ENCODE assay signal across 1 cellular context in the genomic region with DNA sequence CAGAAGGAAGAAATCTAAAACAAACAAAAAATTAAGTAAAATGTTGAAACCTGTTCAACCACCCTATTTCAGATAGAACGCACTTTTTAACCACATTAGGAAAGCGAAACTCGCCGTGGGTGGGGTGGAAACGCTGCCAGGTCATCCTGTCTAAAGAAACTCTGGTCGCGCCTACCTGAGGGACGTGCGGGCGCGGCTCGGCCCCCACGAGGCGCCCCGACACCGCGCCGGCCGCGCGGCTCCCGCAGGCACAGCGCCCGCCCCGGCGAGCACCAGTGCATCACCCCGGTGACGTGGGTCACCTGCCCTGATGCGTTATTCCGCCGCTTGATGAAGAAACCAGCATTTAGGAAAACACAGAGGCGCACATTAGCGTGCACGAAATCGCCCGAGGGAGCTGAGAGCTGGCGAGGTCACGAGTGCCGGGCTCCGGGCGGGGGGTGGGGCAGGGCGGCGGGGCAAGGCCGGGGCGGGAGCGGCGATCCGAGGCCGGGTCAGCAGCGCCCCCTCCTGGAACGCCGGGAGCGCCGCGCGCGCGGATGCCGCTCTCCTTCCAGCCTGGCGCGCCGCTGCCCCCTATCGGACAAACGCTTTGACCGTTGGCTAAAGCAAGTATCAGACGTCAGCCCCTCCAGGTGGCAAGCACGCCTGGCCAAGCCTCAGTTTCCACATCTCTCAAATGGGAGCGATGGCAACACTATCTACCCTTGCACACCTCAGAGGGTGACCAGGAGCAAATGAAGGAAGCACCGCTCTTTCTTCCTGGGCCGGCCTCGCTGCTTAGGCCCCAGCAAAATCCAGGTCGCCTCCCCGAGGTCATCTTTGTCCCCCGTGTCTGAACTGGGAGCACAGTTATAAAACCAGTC.
TF ChIP-seq lines count a peak whose summit lies in the region.

No MANE protein-coding gene starts in this region.

TF ChIP-seq in HepG2, 621 proteins besides CTCF, POLR2A, EP300 and RAD21 (continued from another document and continues in another):
- TF ChIP-seq, protein P1, sequence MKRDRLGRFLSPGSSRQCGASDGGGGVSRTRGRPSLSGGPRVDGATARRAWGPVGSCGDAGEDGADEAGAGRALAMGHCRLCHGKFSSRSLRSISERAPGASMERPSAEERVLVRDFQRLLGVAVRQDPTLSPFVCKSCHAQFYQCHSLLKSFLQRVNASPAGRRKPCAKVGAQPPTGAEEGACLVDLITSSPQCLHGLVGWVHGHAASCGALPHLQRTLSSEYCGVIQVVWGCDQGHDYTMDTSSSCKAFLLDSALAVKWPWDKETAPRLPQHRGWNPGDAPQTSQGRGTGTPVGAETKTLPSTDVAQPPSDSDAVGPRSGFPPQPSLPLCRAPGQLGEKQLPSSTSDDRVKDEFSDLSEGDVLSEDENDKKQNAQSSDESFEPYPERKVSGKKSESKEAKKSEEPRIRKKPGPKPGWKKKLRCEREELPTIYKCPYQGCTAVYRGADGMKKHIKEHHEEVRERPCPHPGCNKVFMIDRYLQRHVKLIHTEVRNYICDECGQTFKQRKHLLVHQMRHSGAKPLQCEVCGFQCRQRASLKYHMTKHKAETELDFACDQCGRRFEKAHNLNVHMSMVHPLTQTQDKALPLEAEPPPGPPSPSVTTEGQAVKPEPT (CRISPR knock-in tag; IDR thresholded peaks at IDR 0.05; ENCODE audit: low read depth): no peak
- TF ChIP-seq, protein P2, sequence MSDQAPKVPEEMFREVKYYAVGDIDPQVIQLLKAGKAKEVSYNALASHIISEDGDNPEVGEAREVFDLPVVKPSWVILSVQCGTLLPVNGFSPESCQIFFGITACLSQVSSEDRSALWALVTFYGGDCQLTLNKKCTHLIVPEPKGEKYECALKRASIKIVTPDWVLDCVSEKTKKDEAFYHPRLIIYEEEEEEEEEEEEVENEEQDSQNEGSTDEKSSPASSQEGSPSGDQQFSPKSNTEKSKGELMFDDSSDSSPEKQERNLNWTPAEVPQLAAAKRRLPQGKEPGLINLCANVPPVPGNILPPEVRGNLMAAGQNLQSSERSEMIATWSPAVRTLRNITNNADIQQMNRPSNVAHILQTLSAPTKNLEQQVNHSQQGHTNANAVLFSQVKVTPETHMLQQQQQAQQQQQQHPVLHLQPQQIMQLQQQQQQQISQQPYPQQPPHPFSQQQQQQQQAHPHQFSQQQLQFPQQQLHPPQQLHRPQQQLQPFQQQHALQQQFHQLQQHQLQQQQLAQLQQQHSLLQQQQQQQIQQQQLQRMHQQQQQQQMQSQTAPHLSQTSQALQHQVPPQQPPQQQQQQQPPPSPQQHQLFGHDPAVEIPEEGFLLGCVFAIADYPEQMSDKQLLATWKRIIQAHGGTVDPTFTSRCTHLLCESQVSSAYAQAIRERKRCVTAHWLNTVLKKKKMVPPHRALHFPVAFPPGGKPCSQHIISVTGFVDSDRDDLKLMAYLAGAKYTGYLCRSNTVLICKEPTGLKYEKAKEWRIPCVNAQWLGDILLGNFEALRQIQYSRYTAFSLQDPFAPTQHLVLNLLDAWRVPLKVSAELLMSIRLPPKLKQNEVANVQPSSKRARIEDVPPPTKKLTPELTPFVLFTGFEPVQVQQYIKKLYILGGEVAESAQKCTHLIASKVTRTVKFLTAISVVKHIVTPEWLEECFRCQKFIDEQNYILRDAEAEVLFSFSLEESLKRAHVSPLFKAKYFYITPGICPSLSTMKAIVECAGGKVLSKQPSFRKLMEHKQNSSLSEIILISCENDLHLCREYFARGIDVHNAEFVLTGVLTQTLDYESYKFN (CRISPR knock-in tag; conservative IDR thresholded peaks at IDR 0.05): no peak
- TF ChIP-seq, protein P3, sequence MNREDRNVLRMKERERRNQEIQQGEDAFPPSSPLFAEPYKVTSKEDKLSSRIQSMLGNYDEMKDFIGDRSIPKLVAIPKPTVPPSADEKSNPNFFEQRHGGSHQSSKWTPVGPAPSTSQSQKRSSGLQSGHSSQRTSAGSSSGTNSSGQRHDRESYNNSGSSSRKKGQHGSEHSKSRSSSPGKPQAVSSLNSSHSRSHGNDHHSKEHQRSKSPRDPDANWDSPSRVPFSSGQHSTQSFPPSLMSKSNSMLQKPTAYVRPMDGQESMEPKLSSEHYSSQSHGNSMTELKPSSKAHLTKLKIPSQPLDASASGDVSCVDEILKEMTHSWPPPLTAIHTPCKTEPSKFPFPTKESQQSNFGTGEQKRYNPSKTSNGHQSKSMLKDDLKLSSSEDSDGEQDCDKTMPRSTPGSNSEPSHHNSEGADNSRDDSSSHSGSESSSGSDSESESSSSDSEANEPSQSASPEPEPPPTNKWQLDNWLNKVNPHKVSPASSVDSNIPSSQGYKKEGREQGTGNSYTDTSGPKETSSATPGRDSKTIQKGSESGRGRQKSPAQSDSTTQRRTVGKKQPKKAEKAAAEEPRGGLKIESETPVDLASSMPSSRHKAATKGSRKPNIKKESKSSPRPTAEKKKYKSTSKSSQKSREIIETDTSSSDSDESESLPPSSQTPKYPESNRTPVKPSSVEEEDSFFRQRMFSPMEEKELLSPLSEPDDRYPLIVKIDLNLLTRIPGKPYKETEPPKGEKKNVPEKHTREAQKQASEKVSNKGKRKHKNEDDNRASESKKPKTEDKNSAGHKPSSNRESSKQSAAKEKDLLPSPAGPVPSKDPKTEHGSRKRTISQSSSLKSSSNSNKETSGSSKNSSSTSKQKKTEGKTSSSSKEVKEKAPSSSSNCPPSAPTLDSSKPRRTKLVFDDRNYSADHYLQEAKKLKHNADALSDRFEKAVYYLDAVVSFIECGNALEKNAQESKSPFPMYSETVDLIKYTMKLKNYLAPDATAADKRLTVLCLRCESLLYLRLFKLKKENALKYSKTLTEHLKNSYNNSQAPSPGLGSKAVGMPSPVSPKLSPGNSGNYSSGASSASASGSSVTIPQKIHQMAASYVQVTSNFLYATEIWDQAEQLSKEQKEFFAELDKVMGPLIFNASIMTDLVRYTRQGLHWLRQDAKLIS (CRISPR knock-in tag; IDR thresholded peaks at IDR 0.05): no peak
- TF ChIP-seq, protein P4, sequence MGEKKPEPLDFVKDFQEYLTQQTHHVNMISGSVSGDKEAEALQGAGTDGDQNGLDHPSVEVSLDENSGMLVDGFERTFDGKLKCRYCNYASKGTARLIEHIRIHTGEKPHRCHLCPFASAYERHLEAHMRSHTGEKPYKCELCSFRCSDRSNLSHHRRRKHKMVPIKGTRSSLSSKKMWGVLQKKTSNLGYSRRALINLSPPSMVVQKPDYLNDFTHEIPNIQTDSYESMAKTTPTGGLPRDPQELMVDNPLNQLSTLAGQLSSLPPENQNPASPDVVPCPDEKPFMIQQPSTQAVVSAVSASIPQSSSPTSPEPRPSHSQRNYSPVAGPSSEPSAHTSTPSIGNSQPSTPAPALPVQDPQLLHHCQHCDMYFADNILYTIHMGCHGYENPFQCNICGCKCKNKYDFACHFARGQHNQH (CRISPR knock-in tag; IDR thresholded peaks at IDR 0.05): peak; percentile 69; the same call in 1 of the 2 replicates
- TF ChIP-seq ZNF7 (CRISPR knock-in tag; IDR thresholded peaks at IDR 0.05): no peak
- peak; percentile 73 for TF ChIP-seq SALL2 (CRISPR knock-in tag; IDR thresholded peaks at IDR 0.05)
- peak; percentile 66 for TF ChIP-seq IRF2 (CRISPR knock-in tag; IDR thresholded peaks at IDR 0.05)
- TF ChIP-seq MTF1 (CRISPR knock-in tag; IDR thresholded peaks at IDR 0.05): no peak
- TF ChIP-seq ZNF235 (CRISPR knock-in tag; IDR thresholded peaks at IDR 0.05; ENCODE audit: borderline replicate concordance): 0 out of 2 replicates have a peak, but pooled peaks have one; percentile 44
- no peak for TF ChIP-seq SETDB1 (CRISPR knock-in tag; IDR thresholded peaks at IDR 0.05; ENCODE audit: borderline replicate concordance)
- TF ChIP-seq, protein P5, sequence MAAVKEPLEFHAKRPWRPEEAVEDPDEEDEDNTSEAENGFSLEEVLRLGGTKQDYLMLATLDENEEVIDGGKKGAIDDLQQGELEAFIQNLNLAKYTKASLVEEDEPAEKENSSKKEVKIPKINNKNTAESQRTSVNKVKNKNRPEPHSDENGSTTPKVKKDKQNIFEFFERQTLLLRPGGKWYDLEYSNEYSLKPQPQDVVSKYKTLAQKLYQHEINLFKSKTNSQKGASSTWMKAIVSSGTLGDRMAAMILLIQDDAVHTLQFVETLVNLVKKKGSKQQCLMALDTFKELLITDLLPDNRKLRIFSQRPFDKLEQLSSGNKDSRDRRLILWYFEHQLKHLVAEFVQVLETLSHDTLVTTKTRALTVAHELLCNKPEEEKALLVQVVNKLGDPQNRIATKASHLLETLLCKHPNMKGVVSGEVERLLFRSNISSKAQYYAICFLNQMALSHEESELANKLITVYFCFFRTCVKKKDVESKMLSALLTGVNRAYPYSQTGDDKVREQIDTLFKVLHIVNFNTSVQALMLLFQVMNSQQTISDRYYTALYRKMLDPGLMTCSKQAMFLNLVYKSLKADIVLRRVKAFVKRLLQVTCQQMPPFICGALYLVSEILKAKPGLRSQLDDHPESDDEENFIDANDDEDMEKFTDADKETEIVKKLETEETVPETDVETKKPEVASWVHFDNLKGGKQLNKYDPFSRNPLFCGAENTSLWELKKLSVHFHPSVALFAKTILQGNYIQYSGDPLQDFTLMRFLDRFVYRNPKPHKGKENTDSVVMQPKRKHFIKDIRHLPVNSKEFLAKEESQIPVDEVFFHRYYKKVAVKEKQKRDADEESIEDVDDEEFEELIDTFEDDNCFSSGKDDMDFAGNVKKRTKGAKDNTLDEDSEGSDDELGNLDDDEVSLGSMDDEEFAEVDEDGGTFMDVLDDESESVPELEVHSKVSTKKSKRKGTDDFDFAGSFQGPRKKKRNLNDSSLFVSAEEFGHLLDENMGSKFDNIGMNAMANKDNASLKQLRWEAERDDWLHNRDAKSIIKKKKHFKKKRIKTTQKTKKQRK (IDR thresholded peaks at IDR 0.05; ENCODE audit: low read length): no peak
- TF ChIP-seq ZFYVE20 (CRISPR knock-in tag; IDR thresholded peaks at IDR 0.05; ENCODE audit: borderline replicate concordance, low read depth): no peak
- peak; percentile 96 for TF ChIP-seq KDM1A (CRISPR knock-in tag; IDR thresholded peaks at IDR 0.05)
- no peak for TF ChIP-seq NCOA2 (CRISPR knock-in tag; IDR thresholded peaks at IDR 0.05)
- TF ChIP-seq RARA (CRISPR knock-in tag; IDR thresholded peaks at IDR 0.05): no peak
- TF ChIP-seq ZNF33A (CRISPR knock-in tag; IDR thresholded peaks at IDR 0.05; ENCODE audit: borderline replicate concordance): no peak
- TF ChIP-seq SMYD3 (CRISPR knock-in tag; IDR thresholded peaks at IDR 0.05): no peak
- TF ChIP-seq GLI4 (CRISPR knock-in tag; IDR thresholded peaks at IDR 0.05; ENCODE audit: borderline replicate concordance): no peak
- TF ChIP-seq ARID3A (IDR thresholded peaks at IDR 0.05; ENCODE audit: low read depth, low read length): 0 out of 2 replicates have a peak, but pooled peaks have one; percentile 24
- TF ChIP-seq, protein P6, sequence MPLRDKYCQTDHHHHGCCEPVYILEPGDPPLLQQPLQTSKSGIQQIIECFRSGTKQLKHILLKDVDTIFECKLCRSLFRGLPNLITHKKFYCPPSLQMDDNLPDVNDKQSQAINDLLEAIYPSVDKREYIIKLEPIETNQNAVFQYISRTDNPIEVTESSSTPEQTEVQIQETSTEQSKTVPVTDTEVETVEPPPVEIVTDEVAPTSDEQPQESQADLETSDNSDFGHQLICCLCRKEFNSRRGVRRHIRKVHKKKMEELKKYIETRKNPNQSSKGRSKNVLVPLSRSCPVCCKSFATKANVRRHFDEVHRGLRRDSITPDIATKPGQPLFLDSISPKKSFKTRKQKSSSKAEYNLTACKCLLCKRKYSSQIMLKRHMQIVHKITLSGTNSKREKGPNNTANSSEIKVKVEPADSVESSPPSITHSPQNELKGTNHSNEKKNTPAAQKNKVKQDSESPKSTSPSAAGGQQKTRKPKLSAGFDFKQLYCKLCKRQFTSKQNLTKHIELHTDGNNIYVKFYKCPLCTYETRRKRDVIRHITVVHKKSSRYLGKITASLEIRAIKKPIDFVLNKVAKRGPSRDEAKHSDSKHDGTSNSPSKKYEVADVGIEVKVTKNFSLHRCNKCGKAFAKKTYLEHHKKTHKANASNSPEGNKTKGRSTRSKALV (CRISPR knock-in tag; IDR thresholded peaks at IDR 0.05): no peak
- no peak for TF ChIP-seq IRX3 (CRISPR knock-in tag; IDR thresholded peaks at IDR 0.05; ENCODE audit: borderline replicate concordance, low read depth)
- TF ChIP-seq PITX1 (CRISPR knock-in tag; IDR thresholded peaks at IDR 0.05): 0 out of 2 replicates have a peak, but pooled peaks have one; percentile 36
- peak; percentile 46; the same call in 1 of the 2 replicates for TF ChIP-seq ZNF788 (CRISPR knock-in tag; IDR thresholded peaks at IDR 0.05; ENCODE audit: borderline replicate concordance)
- no peak for TF ChIP-seq SMARCE1 (IDR thresholded peaks at IDR 0.05; ENCODE audit: borderline replicate concordance)
- TF ChIP-seq CEBPB (IDR thresholded peaks at IDR 0.05; ENCODE audit: borderline replicate concordance, low read depth, low read length): no peak
- peak; percentile 59; the same call in 1 of the 2 replicates for TF ChIP-seq YEATS4 (CRISPR knock-in tag; IDR thresholded peaks at IDR 0.05; ENCODE audit: borderline replicate concordance)
- no peak for TF ChIP-seq HDAC6 (IDR thresholded peaks at IDR 0.05; ENCODE audit: low read depth, low read length)
- no peak for TF ChIP-seq ZNF704 (CRISPR knock-in tag; IDR thresholded peaks at IDR 0.05; ENCODE audit: borderline replicate concordance)
- TF ChIP-seq SOX5 (CRISPR knock-in tag; IDR thresholded peaks at IDR 0.05; ENCODE audit: borderline replicate concordance): no peak
- no peak for TF ChIP-seq NCOR1 (IDR thresholded peaks at IDR 0.05; ENCODE audit: borderline replicate concordance, low read length)
- TF ChIP-seq GATA4 (IDR thresholded peaks at IDR 0.05; ENCODE audit: borderline replicate concordance, low read depth): no peak
- TF ChIP-seq CREB1 (IDR thresholded peaks at IDR 0.05): no peak; the same call in 1 of the 2 replicates
- no peak for TF ChIP-seq CREB1 (CRISPR knock-in tag; IDR thresholded peaks at IDR 0.05)
